ENCODE assay signal across 10 cellular contexts in genomic region chr4:86557526-86557925, GRCh38.
DNase-seq lines count a peak whose midpoint lies in the region; ATAC-seq lines count a peak whose summit lies in the region.
"Had no signal": no experiment of that assay in that cellular context is flagged by ENCODE, and none has a peak within 500 bp of the region (broad histone marks: within the 10 kb centered on the region; RNA-seq: fewer than 3 reads in every experiment).

No MANE protein-coding gene starts in this region.

- ATAC-seq in GM19452 (IDR thresholded peaks at IDR 0.05; ENCODE audit: unreplicated experiment) (peak; percentile 75), HG02943 (IDR thresholded peaks at IDR 0.05; ENCODE audit: low read depth, unreplicated experiment) (peak; percentile 60)
- ATAC-seq in stimulated activated effector memory CD8-positive, alpha-beta T cell treated with anti-CD3 and anti-CD28 coated beads, Interleukin-12 subunit alpha, Interleukin-12 subunit beta, amount 100 ng/mL, for 72 hours: peak; percentile 70
- ATAC-seq: HepG2 had no signal

- no peak overlapping the region for H3K27ac Mint-ChIP-seq in stimulated activated effector memory CD8-positive, alpha-beta T cell treated with anti-CD3 and anti-CD28 coated beads, Interleukin-12 subunit alpha, Interleukin-12 subunit beta, amount 100 ng/mL, for 72 hours
- H3K27ac Mint-ChIP-seq: activated B cell treated with CpG ODN at 0.5 μM for 24 hours had no signal

- no peaks in the 10 kb centered on the region for H3K36me3 Mint-ChIP-seq in stimulated activated effector memory CD8-positive, alpha-beta T cell treated with anti-CD3 and anti-CD28 coated beads, Interleukin-12 subunit alpha, Interleukin-12 subunit beta, amount 100 ng/mL, for 72 hours

- peaks cover 12% of the 10 kb centered on the region for H3K4me1 Mint-ChIP-seq in stimulated activated effector memory CD8-positive, alpha-beta T cell treated with anti-CD3 and anti-CD28 coated beads, Interleukin-12 subunit alpha, Interleukin-12 subunit beta, amount 100 ng/mL, for 72 hours
- H3K4me1 Mint-ChIP-seq: activated B cell treated with CpG ODN at 0.5 μM for 24 hours had no signal

- DNase-seq in OCI-M1 (lab: John Stamatoyannopoulos, UW): peak; percentile 27
- DNase-seq in stimulated activated effector memory CD8-positive, alpha-beta T cell treated with anti-CD3 and anti-CD28 coated beads, Interleukin-12 subunit alpha, Interleukin-12 subunit beta, amount 100 ng/mL, for 72 hours (ENCODE audit: low spot score in 2 of 2): no peak
- DNase-seq in activated CD4-positive, CD25-positive, alpha-beta regulatory T cell (lab: John Stamatoyannopoulos, UW): no peak
- DNase-seq in NCI-H345 treated with DMSO at 0.1 percent for 48 hours (lab: John Stamatoyannopoulos, UW; ENCODE audit: unreplicated experiment): no peak
- DNase-seq in activated CD4-positive, alpha-beta T cell treated with anti-CD3 and anti-CD28 coated beads, Interleukin-2, amount 50 U/mL, for 48 hours: no peak
- DNase-seq: activated B cell treated with CpG ODN at 0.5 μM for 24 hours; stimulated activated CD4-positive, alpha-beta T cell treated with anti-CD3 and anti-CD28 coated beads, Interleukin-2, amount 100 ng/mL, for 48 hours had no signal

- H3K4me3 Mint-ChIP-seq in stimulated activated effector memory CD8-positive, alpha-beta T cell treated with anti-CD3 and anti-CD28 coated beads, Interleukin-12 subunit alpha, Interleukin-12 subunit beta, amount 100 ng/mL, for 72 hours: no peak overlapping the region
- H3K4me3 Mint-ChIP-seq: activated B cell treated with CpG ODN at 0.5 μM for 24 hours had no signal

- no peaks in the 10 kb centered on the region for H3K9me3 Mint-ChIP-seq in stimulated activated effector memory CD8-positive, alpha-beta T cell treated with anti-CD3 and anti-CD28 coated beads, Interleukin-12 subunit alpha, Interleukin-12 subunit beta, amount 100 ng/mL, for 72 hours
- H3K9me3 Mint-ChIP-seq: activated B cell treated with CpG ODN at 0.5 μM for 24 hours had no signal
